ENCODE assay signal across 1 cellular context in genomic region chr5:173581408-173582197, GRCh38.
TF ChIP-seq lines count a peak whose summit lies in the region.

No MANE protein-coding gene starts in this region.

TF ChIP-seq in K562, 482 proteins besides CTCF, POLR2A, EP300 and RAD21 (continued from another document):
- TF ChIP-seq POLR2B (IDR thresholded peaks at IDR 0.05; ENCODE audit: low read depth, partially characterized antibody) (no peak), RCOR1 (IDR thresholded peaks at IDR 0.05; ENCODE audit: borderline replicate concordance in 1 of 2, low read depth in 2 of 2, low read length in 2 of 2) (peak in 1 of 2 experiments; percentile 45; a peak in 1 of 4 replicates), KDM1A (IDR thresholded peaks at IDR 0.05) (peak in 1 of 2 experiments; percentile 35; a peak in 2 of 4 replicates), PKNOX1 (IDR thresholded peaks at IDR 0.05) (peak; percentile 41; the same call in 1 of the 2 replicates), MBD2 (IDR thresholded peaks at IDR 0.05; ENCODE audit: borderline replicate concordance, low read depth) (no peak), KDM4B (IDR thresholded peaks at IDR 0.05; ENCODE audit: borderline replicate concordance in 2 of 2, low read depth in 1 of 2) (no peak), MEIS2 (IDR thresholded peaks at IDR 0.05; ENCODE audit: partially characterized antibody) (peak; percentile 53), USF1 (CRISPR knock-in tag; IDR thresholded peaks at IDR 0.05) (peak; percentile 39; the same call in 1 of the 2 replicates), BRD9 (IDR thresholded peaks at IDR 0.05; ENCODE audit: low read depth, partially characterized antibody) (no peak), XRCC5 (IDR thresholded peaks at IDR 0.05; ENCODE audit: low read depth, low read length) (0 out of 2 replicates have a peak, but pooled peaks have one; percentile 71), HDGF (IDR thresholded peaks at IDR 0.05) (no peak), ZC3H4 (CRISPR knock-in tag; IDR thresholded peaks at IDR 0.05; ENCODE audit: borderline replicate concordance) (no peak), MAZ (CRISPR knock-in tag; conservative IDR thresholded peaks at IDR 0.05 in 1 of 2, IDR thresholded peaks at IDR 0.05 in 1 of 2) (0 out of 4 replicates have a peak, but pooled peaks of 1 of the 2 experiments have one; percentile 20)
TF ChIP-seq in K562: peak in this region for 19.
